ENCODE assay signal across 14 cellular contexts in genomic region chr17:18267927-18268711, GRCh38. TPM values are rescaled to one million over a fixed set of nuclear protein-coding genes. Genes with fewer than 3 reads are reported as not detected.
DNase-seq lines count a peak whose midpoint lies in the region; ATAC-seq, FAIRE-seq and TF ChIP-seq lines count a peak whose summit lies in the region.
"Had no signal": no experiment of that assay in that cellular context is flagged by ENCODE, and none has a peak within 500 bp of the region (broad histone marks: within the 10 kb centered on the region; RNA-seq: fewer than 3 reads in every experiment).

No MANE protein-coding gene starts in this region.

- peaks cover 13% of the 10 kb centered on the region for H3K4me1 Mint-ChIP-seq in neural crest cell

- no peak overlapping the region for H2AFZ ChIP-seq in GM23248

- TF ChIP-seq CTCF in neural crest cell (conservative IDR thresholded peaks at IDR 0.05), result no peak

- WGBS in GM23248 (ENCODE audit: low coverage in 1 of 2, low lambda C conversion rate in 2 of 2, missing lambda C conversion rate in 2 of 2), 2 experiments, result 49 to 53% methylated on average over 14 of the region's 14 CpGs

- no peaks in the 10 kb centered on the region for H3K79me2 ChIP-seq in GM23248 (ENCODE audit: insufficient read depth)

- no peaks in the 10 kb centered on the region for H3K36me3 ChIP-seq in GM23248 (ENCODE audit: low read depth)

- peak; percentile 66 for DNase-seq in GM23248
- peak; percentile 18 for DNase-seq in RCC 7860 (ENCODE audit: low spot score)
- no peak for DNase-seq in neural crest cell (ENCODE audit: low read depth, low spot score)
- DNase-seq in NCI-H2081 treated with DMSO at 0.1 percent for 48 hours (lab: John Stamatoyannopoulos, UW), result no peak
- no peak for DNase-seq in activated naive CD4-positive, alpha-beta T cell treated with Interleukin-2 at 50 U/mL for 16 hours
- no peak for DNase-seq in erythroblast (lab: John Stamatoyannopoulos, UW)
- DNase-seq: effector memory CD4-positive, alpha-beta T cell; GF-D8; left ventricle myocardium inferior; NCI-H510A treated with DMSO at 0.1 percent for 48 hours; retina; T-helper 2 cell had no signal

- H3F3A ChIP-seq in GM23248 (ENCODE audit: insufficient read depth), result peaks cover 15% of the 10 kb centered on the region; the same call in 1 of the 2 replicates

- H3K27ac ChIP-seq in GM23248, result peak overlapping the region; percentile 32
- H3K27ac ChIP-seq: KMS-11, left ventricle myocardium inferior had no signal

- peak overlapping the region; percentile 31 for H3K4me3 Mint-ChIP-seq in neural crest cell

- in situ Hi-C loops in GM23248 (cut with MboI), result no loop called here

- H3K9me3 ChIP-seq in GM23248 (ENCODE audit: low read depth), result no peaks in the 10 kb centered on the region
- H3K9me3 ChIP-seq: left ventricle myocardium inferior had no signal

- H3K9ac ChIP-seq in GM23248, result no peak overlapping the region
- H3K9ac ChIP-seq: KMS-11 had no signal

- FAIRE-seq in RCC 7860 (lab: Jason Lieb, UNC), result no peak

- peaks cover 4% of the 10 kb centered on the region for H3K36me3 Mint-ChIP-seq in neural crest cell (ENCODE audit: low read depth)

- no peaks in the 10 kb centered on the region for H4K20me1 ChIP-seq in GM23248 (ENCODE audit: insufficient read depth)

- peak; percentile 55 for ATAC-seq in esophagus mucosa

- H3K4me3 ChIP-seq in GM23248, result no peak overlapping the region
- H3K4me3 ChIP-seq: left ventricle myocardium inferior had no signal

- H3K27me3 Mint-ChIP-seq in neural crest cell (ENCODE audit: low read depth), result no peaks in the 10 kb centered on the region

- TF ChIP-seq POLR2A in erythroblast (IDR thresholded peaks at IDR 0.05; ENCODE audit: low read length), result no peak

- no peaks in the 10 kb centered on the region for H3K9me2 ChIP-seq in GM23248 (ENCODE audit: insufficient read depth)

- peak overlapping the region; percentile 88 for H3K27ac Mint-ChIP-seq in neural crest cell (ENCODE audit: unreplicated experiment)

- H3K27me3 ChIP-seq in GM23248 (replicated peaks; ENCODE audit: insufficient read depth), result no peaks in the 10 kb centered on the region

- no peaks in the 10 kb centered on the region for H3K9me3 Mint-ChIP-seq in neural crest cell

- H3K4me2 ChIP-seq in GM23248 (ENCODE audit: unreplicated experiment), result no peak overlapping the region
- H3K4me2 ChIP-seq: KMS-11 had no signal

- H3K4me1 ChIP-seq in GM23248 (ENCODE audit: insufficient read depth), result no peaks in the 10 kb centered on the region

RNA-seq across cellular contexts. Expression of gene MIEF2, which starts 7.7 kb away (rescaled TPM):
- 13.8 and 26.4 TPM in 2 replicates for total RNA-seq in GM23248 (2014; rRNA removed; shearing (Covaris generic))
- 8.8 and 10.0 TPM in 2 replicates for polyA plus RNA-seq in GM23248 (2016; fragmentation: Nextera tagmentation; extraction: Ambion mirVana)
- total RNA-seq in esophagus mucosa (6.3 TPM), neural crest cell (8.8 and 12.2 TPM in 2 replicates)

RNA-seq across cellular contexts. Expression of gene FLII, which starts 9.6 kb away (rescaled TPM):
- 250 and 306 TPM in 2 replicates for total RNA-seq in GM23248 (2014; rRNA removed; shearing (Covaris generic))
- 187 TPM in 2 replicates for polyA plus RNA-seq in GM23248 (2016; fragmentation: Nextera tagmentation; extraction: Ambion mirVana)
- total RNA-seq in esophagus mucosa, result 210 TPM
- 181 and 183 TPM in 2 replicates for total RNA-seq in neural crest cell

RNA-seq across cellular contexts. Expression of gene LLGL1, which starts 42.7 kb away (rescaled TPM):
- total RNA-seq in GM23248 (2014; rRNA removed; shearing (Covaris generic)), result 37.3 and 40.3 TPM in 2 replicates
- polyA plus RNA-seq in GM23248 (2016; fragmentation: Nextera tagmentation; extraction: Ambion mirVana), result 3.4 and 3.5 TPM in 2 replicates
- total RNA-seq in esophagus mucosa, result 17.6 TPM
- 93.3 and 99.3 TPM in 2 replicates for total RNA-seq in neural crest cell

RNA-seq across cellular contexts. Expression of gene TOP3A, which starts 46.7 kb away (rescaled TPM):
- total RNA-seq in GM23248 (2014; rRNA removed; shearing (Covaris generic)), result 23.5 and 47.1 TPM in 2 replicates
- 12.2 and 14.1 TPM in 2 replicates for polyA plus RNA-seq in GM23248 (2016; fragmentation: Nextera tagmentation; extraction: Ambion mirVana)
- total RNA-seq in esophagus mucosa, result 23.8 TPM
- total RNA-seq in neural crest cell, result 98.5 and 107 TPM in 2 replicates

RNA-seq across cellular contexts. Expression of gene SMCR8, which starts 47.0 kb away (rescaled TPM):
- 10.5 and 15.0 TPM in 2 replicates for total RNA-seq in GM23248 (2014; rRNA removed; shearing (Covaris generic))
- 2.2 and 2.5 TPM in 2 replicates for polyA plus RNA-seq in GM23248 (2016; fragmentation: Nextera tagmentation; extraction: Ambion mirVana)
- total RNA-seq in esophagus mucosa, result 8.6 TPM
- total RNA-seq in neural crest cell, result 20.2 and 20.8 TPM in 2 replicates

Comparison
In these comparisons a context has a peak if more than half of its experiments do, and no peak if none do; other contexts are left out.
1. DNase-seq: peak in GM23248 (single experiment) and RCC 7860 (single experiment); none in neural crest cell (single experiment), NCI-H2081 treated with DMSO at 0.1 percent for 48 hours (single experiment), activated naive CD4-positive, alpha-beta T cell treated with Interleukin-2 at 50 U/mL for 16 hours (single experiment) and erythroblast (0 of 2).